Comparison of ENCODE assay signal across 11 cellular contexts in the genomic region with DNA sequence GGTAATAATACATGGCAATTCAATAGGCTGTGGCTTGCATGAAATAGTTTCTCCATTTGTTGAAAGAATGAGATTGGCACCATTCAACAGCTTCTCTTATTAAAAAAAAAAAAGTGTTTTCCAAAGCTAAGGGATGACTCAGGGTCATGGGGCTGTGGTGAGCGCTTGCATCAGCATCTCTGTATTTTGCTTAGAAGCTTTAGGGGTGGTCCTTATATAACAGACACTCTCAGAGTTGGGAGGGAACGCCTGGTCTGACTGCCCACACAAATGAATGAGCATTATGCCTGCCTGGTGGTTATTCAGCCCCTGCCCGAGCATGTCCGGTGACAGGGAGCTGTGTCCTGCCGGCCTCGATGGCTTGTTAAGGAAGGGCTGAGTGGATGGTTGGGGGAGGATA.
DNase-seq lines count a peak whose midpoint lies in the region; ATAC-seq and TF ChIP-seq lines count a peak whose summit lies in the region.
"Had no signal": no experiment of that assay in that cellular context is flagged by ENCODE, and none has a peak within 500 bp of the region (broad histone marks: within the 10 kb centered on the region; RNA-seq: fewer than 3 reads in every experiment).

No MANE protein-coding gene starts in this region.

- H3K27me3 Mint-ChIP-seq in activated CD8-positive, alpha-beta T cell treated with anti-CD3 and anti-CD28 coated beads for 36 hours: no peaks in the 10 kb centered on the region
- peaks cover 7% of the 10 kb centered on the region for H3K27me3 Mint-ChIP-seq in activated CD8-positive, alpha-beta T cell treated with anti-CD3 and anti-CD28 coated beads, Interleukin-2, amount 10 ng/mL, durations not matched to agents 7 days and 5 days (ENCODE audit: low read depth)
- H3K27me3 Mint-ChIP-seq in WTC11 (ENCODE audit: low read depth): no peaks in the 10 kb centered on the region

- peak overlapping the region; percentile 71 for H3K27ac Mint-ChIP-seq in activated CD8-positive, alpha-beta T cell treated with anti-CD3 and anti-CD28 coated beads for 36 hours
- H3K27ac Mint-ChIP-seq in activated CD8-positive, alpha-beta T cell treated with anti-CD3 and anti-CD28 coated beads, Interleukin-2, amount 10 ng/mL, durations not matched to agents 7 days and 5 days: no peak overlapping the region
- peak overlapping the region; percentile 68; the same call in 1 of the 2 replicates for H3K27ac Mint-ChIP-seq in WTC11

- H3K4me3 Mint-ChIP-seq in activated CD8-positive, alpha-beta T cell treated with anti-CD3 and anti-CD28 coated beads for 36 hours: no peak overlapping the region
- H3K4me3 Mint-ChIP-seq in activated CD8-positive, alpha-beta T cell treated with anti-CD3 and anti-CD28 coated beads, Interleukin-2, amount 10 ng/mL, durations not matched to agents 7 days and 5 days: no peak overlapping the region
- H3K4me3 Mint-ChIP-seq in WTC11: no peak overlapping the region

- no peaks in the 10 kb centered on the region for H3K4me1 Mint-ChIP-seq in activated CD8-positive, alpha-beta T cell treated with anti-CD3 and anti-CD28 coated beads for 36 hours (ENCODE audit: low read depth)
- peaks cover 1% of the 10 kb centered on the region for H3K4me1 Mint-ChIP-seq in activated CD8-positive, alpha-beta T cell treated with anti-CD3 and anti-CD28 coated beads, Interleukin-2, amount 10 ng/mL, durations not matched to agents 7 days and 5 days (ENCODE audit: low read depth)
- H3K4me1 Mint-ChIP-seq in WTC11: peaks cover 8% of the 10 kb centered on the region

- H3K27me3 ChIP-seq in upper lobe of right lung: no peaks in the 10 kb centered on the region

- H3K4me1 ChIP-seq in upper lobe of right lung: no peaks in the 10 kb centered on the region
- H3K4me1 ChIP-seq: A549 had no signal

- no peaks in the 10 kb centered on the region for H3K36me3 Mint-ChIP-seq in activated CD8-positive, alpha-beta T cell treated with anti-CD3 and anti-CD28 coated beads for 36 hours (ENCODE audit: low read depth)
- no peaks in the 10 kb centered on the region for H3K36me3 Mint-ChIP-seq in activated CD8-positive, alpha-beta T cell treated with anti-CD3 and anti-CD28 coated beads, Interleukin-2, amount 10 ng/mL, durations not matched to agents 7 days and 5 days (ENCODE audit: low read depth)
- no peaks in the 10 kb centered on the region for H3K36me3 Mint-ChIP-seq in WTC11

- H3K36me3 ChIP-seq in upper lobe of right lung: no peaks in the 10 kb centered on the region

- intact Hi-C loops in activated CD8-positive, alpha-beta T cell treated with anti-CD3 and anti-CD28 coated beads for 36 hours (cut with micrococcal nuclease): no loop called here
- intact Hi-C loops in upper lobe of right lung (cut with DNase I): no loop called here

- H3K9me3 ChIP-seq in upper lobe of right lung: no peaks in the 10 kb centered on the region
- H3K9me3 ChIP-seq: A549 had no signal

- POLR2A ChIA-PET in activated CD8-positive, alpha-beta T cell treated with anti-CD3 and anti-CD28 coated beads for 36 hours (lab: Charles Lee): no interaction called here
- POLR2A ChIA-PET in activated CD8-positive, alpha-beta T cell treated with anti-CD3 and anti-CD28 coated beads, Interleukin-2, amount 10 ng/mL, durations not matched to agents 7 days and 5 days (lab: Charles Lee): no interaction called here
- POLR2A ChIA-PET in WTC11 (lab: Charles Lee): no interaction called here

- DNase-seq in activated CD8-positive, alpha-beta T cell treated with anti-CD3 and anti-CD28 coated beads for 36 hours: peak; percentile 59
- no peak for DNase-seq in activated CD8-positive, alpha-beta T cell treated with anti-CD3 and anti-CD28 coated beads, Interleukin-2, amount 10 ng/mL, durations not matched to agents 7 days and 5 days
- no peak for DNase-seq in WTC11 (ENCODE audit: low spot score)
- peak; percentile 75 for DNase-seq in iris pigment epithelial cell (ENCODE audit: low read depth)
- DNase-seq in upper lobe of right lung: peak; percentile 77
- DNase-seq in stimulated activated CD8-positive, alpha-beta memory T cell treated with anti-CD3 and anti-CD28 coated beads, Interleukin-4, amount 100 ng/mL, for 48 hours: no peak
- DNase-seq in OCI-M2 (lab: John Stamatoyannopoulos, UW; ENCODE audit: unreplicated experiment): no peak
- DNase-seq: activated naive CD4-positive, alpha-beta T cell treated with Interleukin-2 at 50 U/mL for 16 hours; SHP77 treated with DMSO at 0.1 percent for 48 hours had no signal

- H3K9me3 Mint-ChIP-seq in activated CD8-positive, alpha-beta T cell treated with anti-CD3 and anti-CD28 coated beads for 36 hours: no peaks in the 10 kb centered on the region
- no peaks in the 10 kb centered on the region for H3K9me3 Mint-ChIP-seq in activated CD8-positive, alpha-beta T cell treated with anti-CD3 and anti-CD28 coated beads, Interleukin-2, amount 10 ng/mL, durations not matched to agents 7 days and 5 days (ENCODE audit: insufficient read depth)
- H3K9me3 Mint-ChIP-seq in WTC11: no peaks in the 10 kb centered on the region

- H3K27ac ChIP-seq in upper lobe of right lung: no peak overlapping the region

- no peak overlapping the region for H3K4me3 ChIP-seq in upper lobe of right lung
- H3K4me3 ChIP-seq: A549 had no signal

- CTCF ChIA-PET in activated CD8-positive, alpha-beta T cell treated with anti-CD3 and anti-CD28 coated beads for 36 hours (lab: Charles Lee): no interaction called here
- CTCF ChIA-PET in activated CD8-positive, alpha-beta T cell treated with anti-CD3 and anti-CD28 coated beads, Interleukin-2, amount 10 ng/mL, durations not matched to agents 7 days and 5 days (lab: Charles Lee): no interaction called here
- CTCF ChIA-PET in WTC11 (lab: Charles Lee): no interaction called here

- peak; percentile 86 for ATAC-seq in activated CD8-positive, alpha-beta T cell treated with anti-CD3 and anti-CD28 coated beads for 36 hours
- ATAC-seq in activated CD8-positive, alpha-beta T cell treated with anti-CD3 and anti-CD28 coated beads, Interleukin-2, amount 10 ng/mL, durations not matched to agents 7 days and 5 days: no peak
- no peak for ATAC-seq in WTC11
- ATAC-seq in upper lobe of right lung: peak; percentile 81
- ATAC-seq in HG02981 (IDR thresholded peaks at IDR 0.05; ENCODE audit: unreplicated experiment): no peak
- ATAC-seq: A549 had no signal

- no peak for TF ChIP-seq CTCF in activated CD8-positive, alpha-beta T cell treated with anti-CD3 and anti-CD28 coated beads for 36 hours (IDR thresholded peaks at IDR 0.05)
- TF ChIP-seq CTCF in WTC11 (IDR thresholded peaks at IDR 0.05) (no peak), upper lobe of right lung (IDR thresholded peaks at IDR 0.05) (no peak)

TF ChIP-seq in WTC11, 78 proteins besides CTCF, POLR2A, EP300 and RAD21:
- TF ChIP-seq CREB1 (CRISPR knock-in tag; IDR thresholded peaks at IDR 0.05): no peak
- no peak for TF ChIP-seq ZNF138 (CRISPR knock-in tag; conservative IDR thresholded peaks at IDR 0.05)
- no peak for TF ChIP-seq JUN (CRISPR knock-in tag; IDR thresholded peaks at IDR 0.05)
- no peak for TF ChIP-seq MXD4 (CRISPR knock-in tag; IDR thresholded peaks at IDR 0.05; ENCODE audit: borderline replicate concordance)

Comparison
In these comparisons a context has a peak if more than half of its experiments do, and no peak if none do; other contexts are left out.
1. ATAC-seq: peak in activated CD8-positive, alpha-beta T cell treated with anti-CD3 and anti-CD28 coated beads for 36 hours (single experiment) and upper lobe of right lung (single experiment); none in activated CD8-positive, alpha-beta T cell treated with anti-CD3 and anti-CD28 coated beads, Interleukin-2, amount 10 ng/mL, durations not matched to agents 7 days and 5 days (single experiment), WTC11 (single experiment) and HG02981 (single experiment).
2. DNase-seq: peak in activated CD8-positive, alpha-beta T cell treated with anti-CD3 and anti-CD28 coated beads for 36 hours (single experiment), iris pigment epithelial cell (single experiment) and upper lobe of right lung (single experiment); none in activated CD8-positive, alpha-beta T cell treated with anti-CD3 and anti-CD28 coated beads, Interleukin-2, amount 10 ng/mL, durations not matched to agents 7 days and 5 days (single experiment), WTC11 (single experiment), stimulated activated CD8-positive, alpha-beta memory T cell treated with anti-CD3 and anti-CD28 coated beads, Interleukin-4, amount 100 ng/mL, for 48 hours (single experiment) and OCI-M2 (single experiment).